ENCODE assay signal across 17 cellular contexts in genomic region chr21:35335951-35336446, GRCh38.
DNase-seq lines count a peak whose midpoint lies in the region.
"Had no signal": no experiment of that assay in that cellular context is flagged by ENCODE, and none has a peak within 500 bp of the region (broad histone marks: within the 10 kb centered on the region; RNA-seq: fewer than 3 reads in every experiment).

No MANE protein-coding gene starts in this region.

- H3K27ac Mint-ChIP-seq in activated CD4-positive, alpha-beta memory T cell treated with anti-CD3 and anti-CD28 coated beads for 36 hours = peak overlapping the region; percentile 77
- H3K27ac Mint-ChIP-seq in activated CD4-positive, alpha-beta memory T cell treated with anti-CD3 and anti-CD28 coated beads, Interleukin-2, amount 10 ng/mL, durations not matched to agents 7 days and 5 days = no peak overlapping the region
- peak overlapping the region; percentile 68 for H3K27ac Mint-ChIP-seq in activated T-helper 2 cell treated with anti-CD3 and anti-CD28 coated beads, Interferon-gamma antibody, Interleukin-2, Interleukin-4, amounts not matched to agents 10 μg/mL and 5 μg/mL and 100 μg/mL, durations not matched to agents 14 hours and 24 hours and 36 hours
- peak overlapping the region; percentile 92 for H3K27ac Mint-ChIP-seq in stimulated activated naive CD8-positive, alpha-beta T cell treated with anti-CD3 and anti-CD28 coated beads, Interleukin-15, Interleukin-2, amounts not matched to agents 100 ng/mL and 50 ng/mL, for 24 hours

- POLR2A ChIA-PET in activated CD4-positive, alpha-beta memory T cell treated with anti-CD3 and anti-CD28 coated beads for 36 hours (lab: Charles Lee) = interaction anchor here (0.6 kb wide), 1 partner anchor 22 kb away, joined by 3 read pairs; no protein-coding TSS in a partner anchor
- POLR2A ChIA-PET in activated CD4-positive, alpha-beta memory T cell treated with anti-CD3 and anti-CD28 coated beads, Interleukin-2, amount 10 ng/mL, durations not matched to agents 7 days and 5 days (lab: Charles Lee) = no interaction called here

- no peaks in the 10 kb centered on the region for H3K27me3 Mint-ChIP-seq in activated CD4-positive, alpha-beta memory T cell treated with anti-CD3 and anti-CD28 coated beads for 36 hours
- no peaks in the 10 kb centered on the region for H3K27me3 Mint-ChIP-seq in activated CD4-positive, alpha-beta memory T cell treated with anti-CD3 and anti-CD28 coated beads, Interleukin-2, amount 10 ng/mL, durations not matched to agents 7 days and 5 days
- no peaks in the 10 kb centered on the region for H3K27me3 Mint-ChIP-seq in activated T-helper 2 cell treated with anti-CD3 and anti-CD28 coated beads, Interferon-gamma antibody, Interleukin-2, Interleukin-4, amounts not matched to agents 10 μg/mL and 5 μg/mL and 100 μg/mL, durations not matched to agents 14 hours and 24 hours and 36 hours (ENCODE audit: low read depth)
- H3K27me3 Mint-ChIP-seq in stimulated activated naive CD8-positive, alpha-beta T cell treated with anti-CD3 and anti-CD28 coated beads, Interleukin-15, Interleukin-2, amounts not matched to agents 100 ng/mL and 50 ng/mL, for 24 hours = no peaks in the 10 kb centered on the region

- H3K9me3 Mint-ChIP-seq in activated CD4-positive, alpha-beta memory T cell treated with anti-CD3 and anti-CD28 coated beads for 36 hours = peaks cover 3% of the 10 kb centered on the region
- H3K9me3 Mint-ChIP-seq in activated CD4-positive, alpha-beta memory T cell treated with anti-CD3 and anti-CD28 coated beads, Interleukin-2, amount 10 ng/mL, durations not matched to agents 7 days and 5 days = peaks cover 7% of the 10 kb centered on the region
- peaks cover 25% of the 10 kb centered on the region for H3K9me3 Mint-ChIP-seq in activated T-helper 2 cell treated with anti-CD3 and anti-CD28 coated beads, Interferon-gamma antibody, Interleukin-2, Interleukin-4, amounts not matched to agents 10 μg/mL and 5 μg/mL and 100 μg/mL, durations not matched to agents 14 hours and 24 hours and 36 hours
- H3K9me3 Mint-ChIP-seq in stimulated activated naive CD8-positive, alpha-beta T cell treated with anti-CD3 and anti-CD28 coated beads, Interleukin-15, Interleukin-2, amounts not matched to agents 100 ng/mL and 50 ng/mL, for 24 hours = peaks cover 3% of the 10 kb centered on the region

- intact Hi-C loops in activated CD4-positive, alpha-beta memory T cell treated with anti-CD3 and anti-CD28 coated beads for 36 hours (cut with micrococcal nuclease) = no loop called here
- intact Hi-C loops in activated T-helper 2 cell treated with anti-CD3 and anti-CD28 coated beads, Interferon-gamma antibody, Interleukin-2, Interleukin-4, amounts not matched to agents 10 μg/mL and 5 μg/mL and 100 μg/mL, durations not matched to agents 14 hours and 24 hours and 36 hours (cut with micrococcal nuclease) = no loop called here

- CTCF ChIA-PET in activated CD4-positive, alpha-beta memory T cell treated with anti-CD3 and anti-CD28 coated beads for 36 hours (lab: Charles Lee) = no interaction called here
- CTCF ChIA-PET in activated CD4-positive, alpha-beta memory T cell treated with anti-CD3 and anti-CD28 coated beads, Interleukin-2, amount 10 ng/mL, durations not matched to agents 7 days and 5 days (lab: Charles Lee) = no interaction called here

- peak; percentile 35 for DNase-seq in activated CD4-positive, alpha-beta memory T cell treated with anti-CD3 and anti-CD28 coated beads for 36 hours
- no peak for DNase-seq in activated CD4-positive, alpha-beta memory T cell treated with anti-CD3 and anti-CD28 coated beads, Interleukin-2, amount 10 ng/mL, durations not matched to agents 7 days and 5 days
- peak; percentile 13 for DNase-seq in stimulated activated CD4-positive, alpha-beta T cell treated with anti-CD3 and anti-CD28 coated beads, Interleukin-1b, Interleukin-23, amount 100 ng/mL, for 48 hours
- DNase-seq in stimulated activated CD4-positive, alpha-beta T cell treated with anti-CD3 and anti-CD28 coated beads, Interleukin-12 subunit alpha, Interleukin-12 subunit beta, amount 100 ng/mL, for 4 hours = no peak
- no peak for DNase-seq in activated T-helper 2 cell treated with anti-CD3 and anti-CD28 coated beads, Interferon-gamma antibody, Interleukin-2, Interleukin-4, amounts not matched to agents 10 μg/mL and 5 μg/mL and 100 μg/mL, durations not matched to agents 14 hours and 24 hours and 36 hours (ENCODE audit: low spot score)
- DNase-seq in NCI-H524 treated with DMSO at 0.1 percent for 48 hours (lab: John Stamatoyannopoulos, UW) (no peak), NCI-H526 (lab: John Stamatoyannopoulos, UW) (no peak)
- DNase-seq: COR-L47, GF-D8, HCEC 1CT, Karpas-422, MM.1S, NCI-H1105, NCI-H1930, NCI-H510A treated with DMSO at 0.1 percent for 48 hours, Peyer's patch had no signal

- peaks cover 35% of the 10 kb centered on the region for H3K4me1 Mint-ChIP-seq in activated CD4-positive, alpha-beta memory T cell treated with anti-CD3 and anti-CD28 coated beads for 36 hours (ENCODE audit: low read depth)
- H3K4me1 Mint-ChIP-seq in activated CD4-positive, alpha-beta memory T cell treated with anti-CD3 and anti-CD28 coated beads, Interleukin-2, amount 10 ng/mL, durations not matched to agents 7 days and 5 days = peaks cover 2% of the 10 kb centered on the region
- H3K4me1 Mint-ChIP-seq in activated T-helper 2 cell treated with anti-CD3 and anti-CD28 coated beads, Interferon-gamma antibody, Interleukin-2, Interleukin-4, amounts not matched to agents 10 μg/mL and 5 μg/mL and 100 μg/mL, durations not matched to agents 14 hours and 24 hours and 36 hours (ENCODE audit: low read depth) = peaks cover 60% of the 10 kb centered on the region
- peaks cover 25% of the 10 kb centered on the region for H3K4me1 Mint-ChIP-seq in stimulated activated naive CD8-positive, alpha-beta T cell treated with anti-CD3 and anti-CD28 coated beads, Interleukin-15, Interleukin-2, amounts not matched to agents 100 ng/mL and 50 ng/mL, for 24 hours (ENCODE audit: low read depth)

- H3K4me3 Mint-ChIP-seq in activated CD4-positive, alpha-beta memory T cell treated with anti-CD3 and anti-CD28 coated beads for 36 hours = peak overlapping the region; percentile 7
- no peak overlapping the region for H3K4me3 Mint-ChIP-seq in activated CD4-positive, alpha-beta memory T cell treated with anti-CD3 and anti-CD28 coated beads, Interleukin-2, amount 10 ng/mL, durations not matched to agents 7 days and 5 days
- H3K4me3 Mint-ChIP-seq in activated T-helper 2 cell treated with anti-CD3 and anti-CD28 coated beads, Interferon-gamma antibody, Interleukin-2, Interleukin-4, amounts not matched to agents 10 μg/mL and 5 μg/mL and 100 μg/mL, durations not matched to agents 14 hours and 24 hours and 36 hours (ENCODE audit: low read depth) = no peak overlapping the region
- peak overlapping the region; percentile 36 for H3K4me3 Mint-ChIP-seq in stimulated activated naive CD8-positive, alpha-beta T cell treated with anti-CD3 and anti-CD28 coated beads, Interleukin-15, Interleukin-2, amounts not matched to agents 100 ng/mL and 50 ng/mL, for 24 hours

- peaks cover 6% of the 10 kb centered on the region for H3K36me3 Mint-ChIP-seq in activated CD4-positive, alpha-beta memory T cell treated with anti-CD3 and anti-CD28 coated beads for 36 hours
- peaks cover 2% of the 10 kb centered on the region for H3K36me3 Mint-ChIP-seq in activated CD4-positive, alpha-beta memory T cell treated with anti-CD3 and anti-CD28 coated beads, Interleukin-2, amount 10 ng/mL, durations not matched to agents 7 days and 5 days (ENCODE audit: low read depth)
- peaks cover 17% of the 10 kb centered on the region for H3K36me3 Mint-ChIP-seq in activated T-helper 2 cell treated with anti-CD3 and anti-CD28 coated beads, Interferon-gamma antibody, Interleukin-2, Interleukin-4, amounts not matched to agents 10 μg/mL and 5 μg/mL and 100 μg/mL, durations not matched to agents 14 hours and 24 hours and 36 hours (ENCODE audit: low read depth)
- peaks cover 3% of the 10 kb centered on the region for H3K36me3 Mint-ChIP-seq in stimulated activated naive CD8-positive, alpha-beta T cell treated with anti-CD3 and anti-CD28 coated beads, Interleukin-15, Interleukin-2, amounts not matched to agents 100 ng/mL and 50 ng/mL, for 24 hours (ENCODE audit: low read depth)

Comparison
In these comparisons a context has a peak if more than half of its experiments do, and no peak if none do; other contexts are left out.
1. DNase-seq: peak in activated CD4-positive, alpha-beta memory T cell treated with anti-CD3 and anti-CD28 coated beads for 36 hours (single experiment) and stimulated activated CD4-positive, alpha-beta T cell treated with anti-CD3 and anti-CD28 coated beads, Interleukin-1b, Interleukin-23, amount 100 ng/mL, for 48 hours (single experiment); none in activated CD4-positive, alpha-beta memory T cell treated with anti-CD3 and anti-CD28 coated beads, Interleukin-2, amount 10 ng/mL, durations not matched to agents 7 days and 5 days (single experiment), stimulated activated CD4-positive, alpha-beta T cell treated with anti-CD3 and anti-CD28 coated beads, Interleukin-12 subunit alpha, Interleukin-12 subunit beta, amount 100 ng/mL, for 4 hours (single experiment), activated T-helper 2 cell treated with anti-CD3 and anti-CD28 coated beads, Interferon-gamma antibody, Interleukin-2, Interleukin-4, amounts not matched to agents 10 μg/mL and 5 μg/mL and 100 μg/mL, durations not matched to agents 14 hours and 24 hours and 36 hours (single experiment), NCI-H524 treated with DMSO at 0.1 percent for 48 hours (single experiment) and NCI-H526 (0 of 2).
2. H3K4me3 Mint-ChIP-seq: peak in activated CD4-positive, alpha-beta memory T cell treated with anti-CD3 and anti-CD28 coated beads for 36 hours (single experiment) and stimulated activated naive CD8-positive, alpha-beta T cell treated with anti-CD3 and anti-CD28 coated beads, Interleukin-15, Interleukin-2, amounts not matched to agents 100 ng/mL and 50 ng/mL, for 24 hours (single experiment); none in activated CD4-positive, alpha-beta memory T cell treated with anti-CD3 and anti-CD28 coated beads, Interleukin-2, amount 10 ng/mL, durations not matched to agents 7 days and 5 days (single experiment) and activated T-helper 2 cell treated with anti-CD3 and anti-CD28 coated beads, Interferon-gamma antibody, Interleukin-2, Interleukin-4, amounts not matched to agents 10 μg/mL and 5 μg/mL and 100 μg/mL, durations not matched to agents 14 hours and 24 hours and 36 hours (single experiment).